Comparison of ENCODE assay signal across 10 cellular contexts in the genomic region with DNA sequence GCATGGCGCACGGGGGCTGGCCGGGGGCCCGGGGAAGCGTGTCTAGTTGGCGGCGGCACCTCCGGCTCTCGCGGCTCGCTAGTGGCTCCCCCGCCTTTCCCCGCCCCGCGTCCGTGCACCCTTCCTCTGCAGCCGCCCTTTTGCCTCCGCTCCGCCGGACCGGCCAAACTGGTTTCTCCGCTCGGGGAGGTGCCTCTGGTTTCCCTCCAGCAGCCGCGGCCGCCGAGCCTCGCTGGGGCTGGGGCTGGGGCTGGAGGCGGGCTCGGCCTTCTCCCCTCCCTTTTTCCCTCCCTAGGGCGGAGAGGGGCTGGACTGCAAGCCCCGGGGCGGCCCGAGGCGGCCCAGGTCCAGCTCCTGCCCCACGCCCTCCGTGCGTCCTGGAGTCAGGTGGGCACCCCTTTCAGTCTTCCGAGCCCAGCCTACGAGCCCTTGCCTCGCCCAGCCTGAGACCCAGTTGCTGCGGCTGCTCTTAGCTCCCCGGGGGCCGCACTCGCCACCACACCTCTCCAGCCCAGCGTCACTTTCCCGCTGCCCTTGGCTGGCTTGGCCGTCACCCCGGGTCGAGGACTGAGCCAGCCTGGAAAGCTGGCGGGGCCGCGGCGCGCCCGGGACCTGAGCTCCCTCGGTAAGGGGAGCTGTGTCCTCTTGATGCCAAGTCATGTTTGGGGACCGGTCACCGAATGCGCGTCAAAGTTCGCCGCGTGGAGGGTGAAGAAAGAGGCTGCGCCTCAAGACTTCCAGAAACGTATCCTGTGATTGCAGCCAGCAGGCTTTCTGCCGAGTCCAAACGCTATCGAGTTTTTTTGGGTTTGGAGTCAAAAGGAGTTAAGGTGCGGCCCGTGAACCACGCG. TPM values are rescaled to one million over a fixed set of nuclear protein-coding genes. Genes with fewer than 3 reads are reported as not detected.
DNase-seq lines count a peak whose midpoint lies in the region; ATAC-seq and TF ChIP-seq lines count a peak whose summit lies in the region.
"Had no signal": no experiment of that assay in that cellular context is flagged by ENCODE, and none has a peak within 500 bp of the region (broad histone marks: within the 10 kb centered on the region; RNA-seq: fewer than 3 reads in every experiment).

A gene (minus strand): TSS at position 197 of the 851 bp plus-strand sequence. CDS start 71,508 bp downstream, outside the sequence.

- H3K4me1 ChIP-seq in SJSA1 (replicated peaks) (peaks cover 40% of the 10 kb centered on the region), uterus (no peaks in the 10 kb centered on the region)

- peak; percentile 52 for ATAC-seq in HG03135 (IDR thresholded peaks at IDR 0.05; ENCODE audit: unreplicated experiment)
- no peak for ATAC-seq in activated CD4-positive, CD25-positive, alpha-beta regulatory T cell treated with anti-CD3 and anti-CD28 coated beads, Interleukin-2, amount 50 U/mL, for 24 hours

- DNase-seq in NCI-H2081 (lab: John Stamatoyannopoulos, UW) = peak; percentile 45 to 59
- no peak for DNase-seq in NCI-H2081 treated with DMSO at 0.1 percent for 48 hours (lab: John Stamatoyannopoulos, UW)
- DNase-seq in SJSA1 (ENCODE audit: low read depth in 1 of 2, low spot score in 2 of 2) = peak; percentile 69 to 79
- peak; percentile 40 to 62 for DNase-seq in erythroblast (lab: John Stamatoyannopoulos, UW)
- DNase-seq in mucosa of gallbladder (ENCODE audit: low spot score) = peak; percentile 93
- peak; percentile 75 to 79 for DNase-seq in uterus
- DNase-seq: CD4-positive, CD25-positive, alpha-beta regulatory T cell had no signal

- intact Hi-C loops in uterus (cut with DNase I; ENCODE audit: low total_unique reads) = loop anchor here (10.0 kb wide), 1 partner anchor 169 kb away; no protein-coding TSS in a partner anchor

- TF ChIP-seq POLR2A in erythroblast (IDR thresholded peaks at IDR 0.05; ENCODE audit: low read length) (no peak), uterus (IDR thresholded peaks at IDR 0.05) (peak; percentile 66 to 72)

- H3K4me3 ChIP-seq in SJSA1 (peak within 1 kb of the TSS; percentile 75), uterus (peak within 1 kb of the TSS; percentile 59 to 69)

- TF ChIP-seq CTCF in uterus (IDR thresholded peaks at IDR 0.05) = peak in 2 of 4 experiments; percentile 15 to 22

- H3K9me3 ChIP-seq in SJSA1 (replicated peaks) (no peaks in the 10 kb centered on the region), uterus (no peaks in the 10 kb centered on the region)

- H3K27ac ChIP-seq in SJSA1 (no peak within 1 kb of the TSS), uterus (peak within 1 kb of the TSS; percentile 81 to 90)

- H3K36me3 ChIP-seq in SJSA1 (peaks cover 4% of the 10 kb centered on the region; the same call in 1 of the 2 replicates), uterus (no peaks in the 10 kb centered on the region)

- H3K27me3 ChIP-seq in SJSA1 (replicated peaks) = no peaks in the 10 kb centered on the region
- no peaks in the 10 kb centered on the region for H3K27me3 ChIP-seq in uterus

RNA-seq across cellular contexts. Expression of the gene that starts here (rescaled TPM):
- 7.5 and 12.4 TPM in 2 replicates for total RNA-seq in SJSA1 (2014; rRNA removed; shearing (Covaris generic))
- total RNA-seq in mucosa of gallbladder = 125 TPM
- total RNA-seq in uterus = 10 to 100 TPM; 18.4 to 24.9 (median 22.1) TPM
- total RNA-seq: activated naive CD4-positive, alpha-beta T cell treated with anti-CD3 and anti-CD28 coated beads, Interleukin-2, amount 50 U/mL, for 72 hours; CD4-positive, CD25-positive, alpha-beta regulatory T cell had no signal
